8 cellular contexts compared by ENCODE assay signal in the genomic region with DNA sequence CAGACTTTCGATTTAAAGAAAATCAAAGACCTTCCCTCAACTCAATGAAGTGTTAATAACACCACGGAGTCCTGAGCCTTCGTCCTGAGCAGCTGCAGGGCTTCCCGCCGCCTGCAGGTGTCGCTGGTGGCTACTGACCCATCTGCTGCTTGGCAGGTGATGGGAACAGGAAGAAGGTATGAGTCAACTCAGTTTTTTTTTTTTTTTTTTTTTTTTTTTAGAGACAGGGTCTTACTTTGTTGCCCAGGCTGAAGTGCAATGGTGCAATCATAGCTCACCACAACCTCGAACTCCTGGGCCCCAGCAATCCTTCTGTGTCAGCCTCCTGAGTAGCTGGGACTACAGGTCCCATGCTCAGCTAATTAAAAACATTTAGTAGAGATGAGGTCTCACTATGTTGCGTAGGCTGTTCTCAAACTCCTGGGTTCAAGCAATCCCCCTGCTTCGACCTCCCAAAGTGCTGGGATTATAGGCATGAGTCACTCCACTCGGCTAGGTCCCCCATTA.
A peak's percentile ranks its signal among the peaks of the same experiment; 100 is the strongest.
DNase-seq lines count a peak whose midpoint lies in the region; ATAC-seq, FAIRE-seq and TF ChIP-seq lines count a peak whose summit lies in the region.

No MANE protein-coding gene starts in this region.

- peak overlapping the region in 1 of 10 donors; percentile 27 for H3K4me3 Mint-ChIP-seq in naive thymus-derived CD4-positive, alpha-beta T cell

- POLR2A ChIA-PET in H1 (lab: Charles Lee; ENCODE audit: partially characterized antibody) = no interaction called here
- POLR2A ChIA-PET in naive thymus-derived CD4-positive, alpha-beta T cell (lab: Charles Lee) = interaction anchor here (0.6 to 0.8 kb wide), 2 partner anchors 204 to 1761 kb away, joined by 3 read pairs; no protein-coding TSS in a partner anchor

- no peak overlapping the region for H4K5ac ChIP-seq in H1 (ENCODE audit: insufficient read length, low read depth, low read length)

- H2BK12ac ChIP-seq in H1 (ENCODE audit: low read depth, low read length) = no peak overlapping the region

- no peak overlapping the region for H2BK120ac ChIP-seq in H1 (replicated peaks; ENCODE audit: low read depth, low read length)

- H3K9me3 Mint-ChIP-seq in naive thymus-derived CD4-positive, alpha-beta T cell = peaks cover 0 to 2% (median 0%) of the 10 kb centered on the region in 11 donors

- H3K4me1 Mint-ChIP-seq in naive thymus-derived CD4-positive, alpha-beta T cell = peaks cover 0 to 5% (median 3%) of the 10 kb centered on the region in 7 donors

- H3K23ac ChIP-seq in H1 (ENCODE audit: insufficient read length) = no peak overlapping the region

- TF ChIP-seq POLR2A in NB4 (IDR thresholded peaks at IDR 0.05; ENCODE audit: extremely low read depth, insufficient read length) = no peak
- no peak for TF ChIP-seq POLR2A in H1 (IDR thresholded peaks at IDR 0.05; ENCODE audit: control extremely low read depth in 1 of 2, low read depth in 2 of 2, low read length in 2 of 2)

- no peak overlapping the region for H3K4ac ChIP-seq in H1 (replicated peaks; ENCODE audit: insufficient read length, low read depth, low read length)

- no peaks in the 10 kb centered on the region for H3K79me2 ChIP-seq in H1 (ENCODE audit: control insufficient read depth in 1 of 2, insufficient read depth in 2 of 2, low read length in 2 of 2)

- DNase-seq in NCI-H2227 (lab: John Stamatoyannopoulos, UW; ENCODE audit: unreplicated experiment) (peak; percentile 17), NCI-H2227 treated with DMSO at 0.1 percent for 48 hours (lab: John Stamatoyannopoulos, UW) (no peak), NB4 (ENCODE audit: low read depth) (peak; percentile 71), H1 (ENCODE audit: low read depth in 1 of 2, low spot score in 2 of 2) (peak; percentile 58 to 84)
- peak; percentile 69 to 78 for DNase-seq in activated CD4-positive, alpha-beta T cell treated with anti-CD3 and anti-CD28 coated beads, Interleukin-2, amount 50 U/mL, for 48 hours
- peak; percentile 14 to 65 (median 30) for DNase-seq in naive thymus-derived CD4-positive, alpha-beta T cell
- DNase-seq in stimulated activated naive CD4-positive, alpha-beta T cell (lab: John Stamatoyannopoulos, UW) = peak in 5 of 6 experiments; percentile 4 to 44 (median 20)

- FAIRE-seq in H1 (lab: Jason Lieb, UNC) = no peak

- peak; percentile 91 for ATAC-seq in HG02571 (IDR thresholded peaks at IDR 0.05; ENCODE audit: unreplicated experiment)
- ATAC-seq in naive thymus-derived CD4-positive, alpha-beta T cell = peak; percentile 84

- no peak overlapping the region for H3K27ac Mint-ChIP-seq in naive thymus-derived CD4-positive, alpha-beta T cell

- H3K9me3 ChIP-seq in H1 (ENCODE audit: insufficient read depth in 2 of 2, low read depth in 1 of 2, low read length in 1 of 2) = no peaks in the 10 kb centered on the region
- H3K9me3 ChIP-seq in naive thymus-derived CD4-positive, alpha-beta T cell (ENCODE audit: control insufficient read depth in 2 of 3, low read length in 3 of 3) = no peaks in the 10 kb centered on the region

- no peaks in the 10 kb centered on the region for H3K36me3 Mint-ChIP-seq in naive thymus-derived CD4-positive, alpha-beta T cell

- H3K36me3 ChIP-seq in H1 (ENCODE audit: control insufficient read depth in 2 of 4, insufficient read depth in 4 of 4, low read length in 3 of 4) = no peaks in the 10 kb centered on the region
- no peaks in the 10 kb centered on the region for H3K36me3 ChIP-seq in naive thymus-derived CD4-positive, alpha-beta T cell (ENCODE audit: control insufficient read depth in 2 of 3, insufficient read depth in 3 of 3, low read length in 3 of 3)

- H3K4me2 ChIP-seq in H1 (ENCODE audit: insufficient read depth in 1 of 2, low read depth in 2 of 2, low read length in 2 of 2) = no peak overlapping the region

- no peak overlapping the region for H2BK15ac ChIP-seq in H1 (ENCODE audit: low read length)

- H3K27me3 ChIP-seq in H1 (replicated peaks in 1 of 4; ENCODE audit: control insufficient read depth in 3 of 4, extremely low read depth in 1 of 4, insufficient read depth in 3 of 4, low read length in 3 of 4) = no peaks in the 10 kb centered on the region
- no peaks in the 10 kb centered on the region for H3K27me3 ChIP-seq in naive thymus-derived CD4-positive, alpha-beta T cell (ENCODE audit: control insufficient read depth in 2 of 2, insufficient read depth in 2 of 2, low read length in 2 of 2)

- no peak overlapping the region for H2BK5ac ChIP-seq in H1 (ENCODE audit: low read depth, low read length)

- H3K56ac ChIP-seq in H1 (replicated peaks; ENCODE audit: insufficient read length, low read depth, low read length) = no peak overlapping the region

- H4K20me1 ChIP-seq in H1 (replicated peaks in 1 of 2; ENCODE audit: control insufficient read depth in 1 of 2, insufficient read depth in 2 of 2, low read length in 2 of 2) = no peaks in the 10 kb centered on the region

- no peak overlapping the region for H2BK20ac ChIP-seq in H1 (ENCODE audit: low read length)

- no peak for TF ChIP-seq EP300 in H1 (IDR thresholded peaks at IDR 0.05; ENCODE audit: borderline replicate concordance in 1 of 2, low read depth in 2 of 2, low read length in 2 of 2)

- no peaks in the 10 kb centered on the region for H3K4me1 ChIP-seq in H1 (replicated peaks in 1 of 4; ENCODE audit: control insufficient read depth in 3 of 4, insufficient read depth in 4 of 4, low read length in 3 of 4)
- no peaks in the 10 kb centered on the region for H3K4me1 ChIP-seq in naive thymus-derived CD4-positive, alpha-beta T cell (ENCODE audit: control insufficient read depth in 2 of 2, insufficient read depth in 2 of 2, low read length in 2 of 2)

- no peak overlapping the region for H3K9ac ChIP-seq in H1 (replicated peaks in 1 of 4; ENCODE audit: extremely low read depth in 1 of 4, low read depth in 3 of 4, low read length in 3 of 4)

- H3K14ac ChIP-seq in H1 (ENCODE audit: insufficient read length) = no peak overlapping the region

- H2AFZ ChIP-seq in H1 (ENCODE audit: low read length) = peak overlapping the region; percentile 30; the same call in 1 of the 2 replicates

- no peaks in the 10 kb centered on the region for H3K23me2 ChIP-seq in H1 (ENCODE audit: low read depth, low read length)

- no peak overlapping the region for H2AK5ac ChIP-seq in H1 (ENCODE audit: low read depth, low read length)

- peaks cover 3 to 20% (median 6%) of the 10 kb centered on the region in 5 donors for H3K27me3 Mint-ChIP-seq in naive thymus-derived CD4-positive, alpha-beta T cell

- intact Hi-C loops in naive thymus-derived CD4-positive, alpha-beta T cell (cut with micrococcal nuclease) = loop anchor here (1.0 to 5.0 kb wide), 5 partner anchors 49 to 471 kb away; a partner anchor contains a TSS

- no peaks in the 10 kb centered on the region for H3K79me1 ChIP-seq in H1 (ENCODE audit: low read depth, low read length)

- 31% methylated on average over 10 of the region's 10 CpGs; no CpG with 5 or more reads in 1 of the 2 experiments for WGBS in H1 (ENCODE audit: extremely low coverage in 1 of 2, insufficient coverage in 1 of 2, insufficient read length in 1 of 2, insufficient replicate concordance in 2 of 2, low coverage in 1 of 2, low lambda C conversion rate in 2 of 2, missing lambda C conversion rate in 1 of 2), 2 experiments

- H3K4me3 ChIP-seq in NB4 (ENCODE audit: low read depth, low read length) (no peak overlapping the region), H1 (ENCODE audit: extremely low read depth in 1 of 4, insufficient read depth in 2 of 4, low read depth in 3 of 4, low read length in 4 of 4) (no peak overlapping the region)
- H3K4me3 ChIP-seq in naive thymus-derived CD4-positive, alpha-beta T cell (ENCODE audit: low read length) = no peak overlapping the region

- H4K8ac ChIP-seq in H1 (ENCODE audit: extremely low read depth, insufficient read depth, low read length) = no peak overlapping the region

- peak; percentile 83 to 84 for TF ChIP-seq RAD21 in H1 (IDR thresholded peaks at IDR 0.05 in 1 of 2, conservative IDR thresholded peaks at IDR 0.05 in 1 of 2; ENCODE audit: low read depth in 2 of 2, low read length in 2 of 2)

- H3K18ac ChIP-seq in H1 (ENCODE audit: extremely low read depth, low read length) = no peak overlapping the region

- TF ChIP-seq CTCF in NB4 (IDR thresholded peaks at IDR 0.05; ENCODE audit: low read depth, low read length) (peak; percentile 90), H1 (IDR thresholded peaks at IDR 0.05; ENCODE audit: control extremely low read depth in 1 of 3, insufficient read depth in 1 of 3, low read depth in 1 of 3, low read length in 3 of 3) (peak; percentile 82 to 95 (median 86))

- CTCF ChIA-PET in H1 (lab: Charles Lee; ENCODE audit: partially characterized antibody) = interaction anchor here (0.6 to 4.9 kb wide), 38 partner anchors 10 to 456 kb away, joined by 3 to 37 read pairs (median 4); no protein-coding TSS in a partner anchor
- CTCF ChIA-PET in naive thymus-derived CD4-positive, alpha-beta T cell (lab: Charles Lee) = interaction anchor here (0.6 to 1.2 kb wide), 5 partner anchors 32 to 1000 kb away, joined by 3 to 5 read pairs (median 3); no protein-coding TSS in a partner anchor

- H4K91ac ChIP-seq in H1 (replicated peaks; ENCODE audit: insufficient read length, low read length) = no peak overlapping the region

- no peak overlapping the region for H3K27ac ChIP-seq in H1 (ENCODE audit: low read depth, low read length)
- H3K27ac ChIP-seq in naive thymus-derived CD4-positive, alpha-beta T cell (ENCODE audit: low read depth, low read length) = no peak overlapping the region

TF ChIP-seq in H1, 55 proteins besides CTCF, POLR2A, EP300 and RAD21:
- TF ChIP-seq SP4 (IDR thresholded peaks at IDR 0.05; ENCODE audit: low read length) (no peak), JUN (IDR thresholded peaks at IDR 0.05; ENCODE audit: low read depth, low read length) (0 out of 2 replicates have a peak, but pooled peaks have one; percentile 10), JUND (IDR thresholded peaks at IDR 0.05; ENCODE audit: low read length) (peak; percentile 37; the same call in 1 of the 2 replicates)
